Comparison of ENCODE assay signal across 1 cellular context in the genomic region with DNA sequence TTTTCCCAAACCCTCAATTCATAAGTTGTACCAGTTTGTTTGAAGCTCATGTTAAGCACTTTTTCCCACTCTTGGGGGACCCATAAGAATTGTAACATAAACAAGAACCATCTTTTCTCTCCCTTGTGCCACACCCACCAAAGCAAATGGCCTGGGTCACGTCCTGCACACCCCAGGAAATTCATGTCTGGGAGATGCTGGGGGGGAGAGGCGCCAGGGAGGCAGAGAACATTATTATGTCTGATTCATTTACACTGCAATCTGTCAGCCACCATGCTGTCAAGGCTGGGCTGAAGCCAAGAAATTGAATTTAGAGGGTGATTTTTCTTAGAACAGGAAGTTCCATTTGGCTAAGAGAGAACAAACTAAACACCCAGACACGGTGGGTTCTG.
TF ChIP-seq lines count a peak whose summit lies in the region.

No MANE protein-coding gene starts in this region.

TF ChIP-seq in GM23338, 12 proteins besides CTCF, POLR2A, EP300 and RAD21 (continued from another document):
- TF ChIP-seq, protein P1, sequence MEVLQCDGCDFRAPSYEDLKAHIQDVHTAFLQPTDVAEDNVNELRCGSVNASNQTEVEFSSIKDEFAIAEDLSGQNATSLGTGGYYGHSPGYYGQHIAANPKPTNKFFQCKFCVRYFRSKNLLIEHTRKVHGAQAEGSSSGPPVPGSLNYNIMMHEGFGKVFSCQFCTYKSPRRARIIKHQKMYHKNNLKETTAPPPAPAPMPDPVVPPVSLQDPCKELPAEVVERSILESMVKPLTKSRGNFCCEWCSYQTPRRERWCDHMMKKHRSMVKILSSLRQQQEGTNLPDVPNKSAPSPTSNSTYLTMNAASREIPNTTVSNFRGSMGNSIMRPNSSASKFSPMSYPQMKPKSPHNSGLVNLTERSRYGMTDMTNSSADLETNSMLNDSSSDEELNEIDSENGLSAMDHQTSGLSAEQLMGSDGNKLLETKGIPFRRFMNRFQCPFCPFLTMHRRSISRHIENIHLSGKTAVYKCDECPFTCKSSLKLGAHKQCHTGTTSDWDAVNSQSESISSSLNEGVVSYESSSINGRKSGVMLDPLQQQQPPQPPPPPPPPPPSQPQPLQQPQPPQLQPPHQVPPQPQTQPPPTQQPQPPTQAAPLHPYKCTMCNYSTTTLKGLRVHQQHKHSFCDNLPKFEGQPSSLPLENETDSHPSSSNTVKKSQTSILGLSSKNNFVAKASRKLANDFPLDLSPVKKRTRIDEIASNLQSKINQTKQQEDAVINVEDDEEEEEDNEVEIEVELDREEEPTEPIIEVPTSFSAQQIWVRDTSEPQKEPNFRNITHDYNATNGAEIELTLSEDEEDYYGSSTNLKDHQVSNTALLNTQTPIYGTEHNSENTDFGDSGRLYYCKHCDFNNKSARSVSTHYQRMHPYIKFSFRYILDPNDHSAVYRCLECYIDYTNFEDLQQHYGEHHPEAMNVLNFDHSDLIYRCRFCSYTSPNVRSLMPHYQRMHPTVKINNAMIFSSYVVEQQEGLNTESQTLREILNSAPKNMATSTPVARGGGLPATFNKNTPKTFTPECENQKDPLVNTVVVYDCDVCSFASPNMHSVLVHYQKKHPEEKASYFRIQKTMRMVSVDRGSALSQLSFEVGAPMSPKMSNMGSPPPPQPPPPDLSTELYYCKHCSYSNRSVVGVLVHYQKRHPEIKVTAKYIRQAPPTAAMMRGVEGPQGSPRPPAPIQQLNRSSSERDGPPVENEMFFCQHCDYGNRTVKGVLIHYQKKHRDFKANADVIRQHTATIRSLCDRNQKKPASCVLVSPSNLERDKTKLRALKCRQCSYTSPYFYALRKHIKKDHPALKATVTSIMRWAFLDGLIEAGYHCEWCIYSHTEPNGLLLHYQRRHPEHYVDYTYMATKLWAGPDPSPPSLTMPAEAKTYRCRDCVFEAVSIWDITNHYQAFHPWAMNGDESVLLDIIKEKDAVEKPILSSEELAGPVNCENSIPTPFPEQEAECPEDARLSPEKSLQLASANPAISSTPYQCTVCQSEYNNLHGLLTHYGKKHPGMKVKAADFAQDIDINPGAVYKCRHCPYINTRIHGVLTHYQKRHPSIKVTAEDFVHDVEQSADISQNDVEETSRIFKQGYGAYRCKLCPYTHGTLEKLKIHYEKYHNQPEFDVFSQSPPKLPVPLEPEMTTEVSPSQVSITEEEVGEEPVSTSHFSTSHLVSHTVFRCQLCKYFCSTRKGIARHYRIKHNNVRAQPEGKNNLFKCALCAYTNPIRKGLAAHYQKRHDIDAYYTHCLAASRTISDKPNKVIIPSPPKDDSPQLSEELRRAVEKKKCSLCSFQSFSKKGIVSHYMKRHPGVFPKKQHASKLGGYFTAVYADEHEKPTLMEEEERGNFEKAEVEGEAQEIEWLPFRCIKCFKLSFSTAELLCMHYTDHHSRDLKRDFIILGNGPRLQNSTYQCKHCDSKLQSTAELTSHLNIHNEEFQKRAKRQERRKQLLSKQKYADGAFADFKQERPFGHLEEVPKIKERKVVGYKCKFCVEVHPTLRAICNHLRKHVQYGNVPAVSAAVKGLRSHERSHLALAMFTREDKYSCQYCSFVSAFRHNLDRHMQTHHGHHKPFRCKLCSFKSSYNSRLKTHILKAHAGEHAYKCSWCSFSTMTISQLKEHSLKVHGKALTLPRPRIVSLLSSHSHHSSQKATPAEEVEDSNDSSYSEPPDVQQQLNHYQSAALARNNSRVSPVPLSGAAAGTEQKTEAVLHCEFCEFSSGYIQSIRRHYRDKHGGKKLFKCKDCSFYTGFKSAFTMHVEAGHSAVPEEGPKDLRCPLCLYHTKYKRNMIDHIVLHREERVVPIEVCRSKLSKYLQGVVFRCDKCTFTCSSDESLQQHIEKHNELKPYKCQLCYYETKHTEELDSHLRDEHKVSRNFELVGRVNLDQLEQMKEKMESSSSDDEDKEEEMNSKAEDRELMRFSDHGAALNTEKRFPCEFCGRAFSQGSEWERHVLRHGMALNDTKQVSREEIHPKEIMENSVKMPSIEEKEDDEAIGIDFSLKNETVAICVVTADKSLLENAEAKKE (CRISPR knock-in tag; IDR thresholded peaks at IDR 0.05), result no peak
- TF ChIP-seq ZNF114 (CRISPR knock-in tag; IDR thresholded peaks at IDR 0.05), result no peak
- TF ChIP-seq STAT1 (IDR thresholded peaks at IDR 0.05; ENCODE audit: unreplicated experiment), result no peak
- TF ChIP-seq ETS1 (IDR thresholded peaks at IDR 0.05), result no peak
- TF ChIP-seq, protein P2, sequence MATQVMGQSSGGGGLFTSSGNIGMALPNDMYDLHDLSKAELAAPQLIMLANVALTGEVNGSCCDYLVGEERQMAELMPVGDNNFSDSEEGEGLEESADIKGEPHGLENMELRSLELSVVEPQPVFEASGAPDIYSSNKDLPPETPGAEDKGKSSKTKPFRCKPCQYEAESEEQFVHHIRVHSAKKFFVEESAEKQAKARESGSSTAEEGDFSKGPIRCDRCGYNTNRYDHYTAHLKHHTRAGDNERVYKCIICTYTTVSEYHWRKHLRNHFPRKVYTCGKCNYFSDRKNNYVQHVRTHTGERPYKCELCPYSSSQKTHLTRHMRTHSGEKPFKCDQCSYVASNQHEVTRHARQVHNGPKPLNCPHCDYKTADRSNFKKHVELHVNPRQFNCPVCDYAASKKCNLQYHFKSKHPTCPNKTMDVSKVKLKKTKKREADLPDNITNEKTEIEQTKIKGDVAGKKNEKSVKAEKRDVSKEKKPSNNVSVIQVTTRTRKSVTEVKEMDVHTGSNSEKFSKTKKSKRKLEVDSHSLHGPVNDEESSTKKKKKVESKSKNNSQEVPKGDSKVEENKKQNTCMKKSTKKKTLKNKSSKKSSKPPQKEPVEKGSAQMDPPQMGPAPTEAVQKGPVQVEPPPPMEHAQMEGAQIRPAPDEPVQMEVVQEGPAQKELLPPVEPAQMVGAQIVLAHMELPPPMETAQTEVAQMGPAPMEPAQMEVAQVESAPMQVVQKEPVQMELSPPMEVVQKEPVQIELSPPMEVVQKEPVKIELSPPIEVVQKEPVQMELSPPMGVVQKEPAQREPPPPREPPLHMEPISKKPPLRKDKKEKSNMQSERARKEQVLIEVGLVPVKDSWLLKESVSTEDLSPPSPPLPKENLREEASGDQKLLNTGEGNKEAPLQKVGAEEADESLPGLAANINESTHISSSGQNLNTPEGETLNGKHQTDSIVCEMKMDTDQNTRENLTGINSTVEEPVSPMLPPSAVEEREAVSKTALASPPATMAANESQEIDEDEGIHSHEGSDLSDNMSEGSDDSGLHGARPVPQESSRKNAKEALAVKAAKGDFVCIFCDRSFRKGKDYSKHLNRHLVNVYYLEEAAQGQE (IDR thresholded peaks at IDR 0.05; ENCODE audit: unreplicated experiment), result no peak
- no peak for TF ChIP-seq EZH2phosphoT487 (IDR thresholded peaks at IDR 0.05; ENCODE audit: unreplicated experiment)
- no peak for TF ChIP-seq ZNF331 (CRISPR knock-in tag; IDR thresholded peaks at IDR 0.05; ENCODE audit: low read depth)
- no peak for TF ChIP-seq POLR2AphosphoS5 (IDR thresholded peaks at IDR 0.05; ENCODE audit: low read depth)
- TF ChIP-seq CREB1 (CRISPR knock-in tag; IDR thresholded peaks at IDR 0.05; ENCODE audit: low read depth), result no peak
